ENCODE assay signal across 1 cellular context in the genomic region with DNA sequence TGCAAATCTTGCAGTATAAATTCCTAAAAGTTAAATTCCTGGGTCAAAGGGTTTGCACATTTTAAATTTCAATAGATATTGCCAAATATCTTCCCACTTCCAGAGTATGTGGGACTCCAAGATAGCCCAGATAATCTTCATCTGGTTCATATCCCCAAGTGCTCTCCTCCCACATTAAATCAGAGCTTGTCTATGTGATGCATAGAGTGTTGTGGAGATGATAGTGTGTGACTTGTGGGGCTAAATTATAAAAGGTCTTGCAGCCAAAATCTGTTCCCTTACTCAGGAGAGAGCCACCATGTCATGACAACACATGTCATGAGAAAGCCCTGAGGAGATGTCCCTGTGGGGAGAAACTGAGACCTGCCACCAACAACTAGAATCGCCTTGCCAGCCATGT.
TF ChIP-seq lines count a peak whose summit lies in the region.

No MANE protein-coding gene starts in this region.

TF ChIP-seq in K562, 482 proteins besides CTCF, POLR2A, EP300 and RAD21 (continued from another document):
- TF ChIP-seq, protein P1, sequence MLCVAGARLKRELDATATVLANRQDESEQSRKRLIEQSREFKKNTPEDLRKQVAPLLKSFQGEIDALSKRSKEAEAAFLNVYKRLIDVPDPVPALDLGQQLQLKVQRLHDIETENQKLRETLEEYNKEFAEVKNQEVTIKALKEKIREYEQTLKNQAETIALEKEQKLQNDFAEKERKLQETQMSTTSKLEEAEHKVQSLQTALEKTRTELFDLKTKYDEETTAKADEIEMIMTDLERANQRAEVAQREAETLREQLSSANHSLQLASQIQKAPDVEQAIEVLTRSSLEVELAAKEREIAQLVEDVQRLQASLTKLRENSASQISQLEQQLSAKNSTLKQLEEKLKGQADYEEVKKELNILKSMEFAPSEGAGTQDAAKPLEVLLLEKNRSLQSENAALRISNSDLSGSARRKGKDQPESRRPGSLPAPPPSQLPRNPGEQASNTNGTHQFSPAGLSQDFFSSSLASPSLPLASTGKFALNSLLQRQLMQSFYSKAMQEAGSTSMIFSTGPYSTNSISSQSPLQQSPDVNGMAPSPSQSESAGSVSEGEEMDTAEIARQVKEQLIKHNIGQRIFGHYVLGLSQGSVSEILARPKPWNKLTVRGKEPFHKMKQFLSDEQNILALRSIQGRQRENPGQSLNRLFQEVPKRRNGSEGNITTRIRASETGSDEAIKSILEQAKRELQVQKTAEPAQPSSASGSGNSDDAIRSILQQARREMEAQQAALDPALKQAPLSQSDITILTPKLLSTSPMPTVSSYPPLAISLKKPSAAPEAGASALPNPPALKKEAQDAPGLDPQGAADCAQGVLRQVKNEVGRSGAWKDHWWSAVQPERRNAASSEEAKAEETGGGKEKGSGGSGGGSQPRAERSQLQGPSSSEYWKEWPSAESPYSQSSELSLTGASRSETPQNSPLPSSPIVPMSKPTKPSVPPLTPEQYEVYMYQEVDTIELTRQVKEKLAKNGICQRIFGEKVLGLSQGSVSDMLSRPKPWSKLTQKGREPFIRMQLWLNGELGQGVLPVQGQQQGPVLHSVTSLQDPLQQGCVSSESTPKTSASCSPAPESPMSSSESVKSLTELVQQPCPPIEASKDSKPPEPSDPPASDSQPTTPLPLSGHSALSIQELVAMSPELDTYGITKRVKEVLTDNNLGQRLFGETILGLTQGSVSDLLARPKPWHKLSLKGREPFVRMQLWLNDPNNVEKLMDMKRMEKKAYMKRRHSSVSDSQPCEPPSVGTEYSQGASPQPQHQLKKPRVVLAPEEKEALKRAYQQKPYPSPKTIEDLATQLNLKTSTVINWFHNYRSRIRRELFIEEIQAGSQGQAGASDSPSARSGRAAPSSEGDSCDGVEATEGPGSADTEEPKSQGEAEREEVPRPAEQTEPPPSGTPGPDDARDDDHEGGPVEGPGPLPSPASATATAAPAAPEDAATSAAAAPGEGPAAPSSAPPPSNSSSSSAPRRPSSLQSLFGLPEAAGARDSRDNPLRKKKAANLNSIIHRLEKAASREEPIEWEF (CRISPR knock-in tag; IDR thresholded peaks at IDR 0.05) = no peak
- TF ChIP-seq SIN3A (IDR thresholded peaks at IDR 0.05; ENCODE audit: borderline replicate concordance in 2 of 2, control insufficient read depth in 1 of 2, low read depth in 2 of 2, low read length in 2 of 2) = no peak
- TF ChIP-seq, protein P2, sequence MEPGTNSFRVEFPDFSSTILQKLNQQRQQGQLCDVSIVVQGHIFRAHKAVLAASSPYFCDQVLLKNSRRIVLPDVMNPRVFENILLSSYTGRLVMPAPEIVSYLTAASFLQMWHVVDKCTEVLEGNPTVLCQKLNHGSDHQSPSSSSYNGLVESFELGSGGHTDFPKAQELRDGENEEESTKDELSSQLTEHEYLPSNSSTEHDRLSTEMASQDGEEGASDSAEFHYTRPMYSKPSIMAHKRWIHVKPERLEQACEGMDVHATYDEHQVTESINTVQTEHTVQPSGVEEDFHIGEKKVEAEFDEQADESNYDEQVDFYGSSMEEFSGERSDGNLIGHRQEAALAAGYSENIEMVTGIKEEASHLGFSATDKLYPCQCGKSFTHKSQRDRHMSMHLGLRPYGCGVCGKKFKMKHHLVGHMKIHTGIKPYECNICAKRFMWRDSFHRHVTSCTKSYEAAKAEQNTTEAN (CRISPR knock-in tag; IDR thresholded peaks at IDR 0.05) = no peak
- no peak for TF ChIP-seq GATAD2B (IDR thresholded peaks at IDR 0.05; ENCODE audit: borderline replicate concordance)
- TF ChIP-seq, protein P3, sequence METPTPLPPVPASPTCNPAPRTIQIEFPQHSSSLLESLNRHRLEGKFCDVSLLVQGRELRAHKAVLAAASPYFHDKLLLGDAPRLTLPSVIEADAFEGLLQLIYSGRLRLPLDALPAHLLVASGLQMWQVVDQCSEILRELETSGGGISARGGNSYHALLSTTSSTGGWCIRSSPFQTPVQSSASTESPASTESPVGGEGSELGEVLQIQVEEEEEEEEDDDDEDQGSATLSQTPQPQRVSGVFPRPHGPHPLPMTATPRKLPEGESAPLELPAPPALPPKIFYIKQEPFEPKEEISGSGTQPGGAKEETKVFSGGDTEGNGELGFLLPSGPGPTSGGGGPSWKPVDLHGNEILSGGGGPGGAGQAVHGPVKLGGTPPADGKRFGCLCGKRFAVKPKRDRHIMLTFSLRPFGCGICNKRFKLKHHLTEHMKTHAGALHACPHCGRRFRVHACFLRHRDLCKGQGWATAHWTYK (CRISPR knock-in tag; IDR thresholded peaks at IDR 0.05) = no peak
- TF ChIP-seq ZNF217 (CRISPR knock-in tag; IDR thresholded peaks at IDR 0.05) = no peak
- TF ChIP-seq ETV5 (CRISPR knock-in tag; IDR thresholded peaks at IDR 0.05; ENCODE audit: low read depth) = no peak
- TF ChIP-seq, protein P4, sequence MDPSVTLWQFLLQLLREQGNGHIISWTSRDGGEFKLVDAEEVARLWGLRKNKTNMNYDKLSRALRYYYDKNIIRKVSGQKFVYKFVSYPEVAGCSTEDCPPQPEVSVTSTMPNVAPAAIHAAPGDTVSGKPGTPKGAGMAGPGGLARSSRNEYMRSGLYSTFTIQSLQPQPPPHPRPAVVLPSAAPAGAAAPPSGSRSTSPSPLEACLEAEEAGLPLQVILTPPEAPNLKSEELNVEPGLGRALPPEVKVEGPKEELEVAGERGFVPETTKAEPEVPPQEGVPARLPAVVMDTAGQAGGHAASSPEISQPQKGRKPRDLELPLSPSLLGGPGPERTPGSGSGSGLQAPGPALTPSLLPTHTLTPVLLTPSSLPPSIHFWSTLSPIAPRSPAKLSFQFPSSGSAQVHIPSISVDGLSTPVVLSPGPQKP (CRISPR knock-in tag; IDR thresholded peaks at IDR 0.05) = no peak
- TF ChIP-seq TAF7 (tag; IDR thresholded peaks at IDR 0.05) = no peak
- no peak for TF ChIP-seq IFI16 (CRISPR knock-in tag; IDR thresholded peaks at IDR 0.05)
- peak; percentile 26; the same call in 1 of the 2 replicates for TF ChIP-seq TEAD4 (IDR thresholded peaks at IDR 0.05; ENCODE audit: low read length)
- TF ChIP-seq TEAD4 (CRISPR knock-in tag; IDR thresholded peaks at IDR 0.05; ENCODE audit: borderline replicate concordance) = no peak
- no peak for TF ChIP-seq ZNF184 (CRISPR knock-in tag; IDR thresholded peaks at IDR 0.05)
- TF ChIP-seq RCOR1 (IDR thresholded peaks at IDR 0.05; ENCODE audit: borderline replicate concordance in 1 of 2, low read depth in 2 of 2, low read length in 2 of 2) = peak in 1 of 2 experiments; percentile 30; a peak in 1 of 4 replicates
- no peak for TF ChIP-seq BCOR (IDR thresholded peaks at IDR 0.05)
- TF ChIP-seq POLR2AphosphoS2 (IDR thresholded peaks at IDR 0.05; ENCODE audit: low read length) = no peak
- TF ChIP-seq, protein P5, sequence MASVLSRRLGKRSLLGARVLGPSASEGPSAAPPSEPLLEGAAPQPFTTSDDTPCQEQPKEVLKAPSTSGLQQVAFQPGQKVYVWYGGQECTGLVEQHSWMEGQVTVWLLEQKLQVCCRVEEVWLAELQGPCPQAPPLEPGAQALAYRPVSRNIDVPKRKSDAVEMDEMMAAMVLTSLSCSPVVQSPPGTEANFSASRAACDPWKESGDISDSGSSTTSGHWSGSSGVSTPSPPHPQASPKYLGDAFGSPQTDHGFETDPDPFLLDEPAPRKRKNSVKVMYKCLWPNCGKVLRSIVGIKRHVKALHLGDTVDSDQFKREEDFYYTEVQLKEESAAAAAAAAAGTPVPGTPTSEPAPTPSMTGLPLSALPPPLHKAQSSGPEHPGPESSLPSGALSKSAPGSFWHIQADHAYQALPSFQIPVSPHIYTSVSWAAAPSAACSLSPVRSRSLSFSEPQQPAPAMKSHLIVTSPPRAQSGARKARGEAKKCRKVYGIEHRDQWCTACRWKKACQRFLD (CRISPR knock-in tag; IDR thresholded peaks at IDR 0.05) = no peak
- TF ChIP-seq CCNT2 (IDR thresholded peaks at IDR 0.05; ENCODE audit: borderline replicate concordance, extremely low read depth, insufficient read length, low read depth, low read length) = no peak
- TF ChIP-seq, protein P6, sequence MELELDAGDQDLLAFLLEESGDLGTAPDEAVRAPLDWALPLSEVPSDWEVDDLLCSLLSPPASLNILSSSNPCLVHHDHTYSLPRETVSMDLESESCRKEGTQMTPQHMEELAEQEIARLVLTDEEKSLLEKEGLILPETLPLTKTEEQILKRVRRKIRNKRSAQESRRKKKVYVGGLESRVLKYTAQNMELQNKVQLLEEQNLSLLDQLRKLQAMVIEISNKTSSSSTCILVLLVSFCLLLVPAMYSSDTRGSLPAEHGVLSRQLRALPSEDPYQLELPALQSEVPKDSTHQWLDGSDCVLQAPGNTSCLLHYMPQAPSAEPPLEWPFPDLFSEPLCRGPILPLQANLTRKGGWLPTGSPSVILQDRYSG (tag; conservative IDR thresholded peaks at IDR 0.05; ENCODE audit: low read depth) = no peak
- TF ChIP-seq MCM3 (IDR thresholded peaks at IDR 0.05) = no peak
- no peak for TF ChIP-seq BDP1 (IDR thresholded peaks at IDR 0.05; ENCODE audit: insufficient read depth, insufficient read length)
- no peak for TF ChIP-seq TEAD2 (tag; IDR thresholded peaks at IDR 0.05)
- TF ChIP-seq RBM17 (IDR thresholded peaks at IDR 0.05; ENCODE audit: borderline replicate concordance, low read depth, low read length) = no peak
- TF ChIP-seq KDM1A (IDR thresholded peaks at IDR 0.05) = peak; percentile 56 to 60; a peak in 3 of 4 replicates
- no peak for TF ChIP-seq SMARCB1 (IDR thresholded peaks at IDR 0.05; ENCODE audit: insufficient read length, low read depth)
- no peak for TF ChIP-seq KLF16 (IDR thresholded peaks at IDR 0.05)
- no peak for TF ChIP-seq KDM5B (IDR thresholded peaks at IDR 0.05; ENCODE audit: insufficient replicate concordance, low read depth, low read length)
- no peak for TF ChIP-seq ATF1 (CRISPR knock-in tag; IDR thresholded peaks at IDR 0.05)
- TF ChIP-seq ATF1 (tag; IDR thresholded peaks at IDR 0.05) = no peak
- no peak for TF ChIP-seq ZBTB1 (CRISPR knock-in tag; IDR thresholded peaks at IDR 0.05; ENCODE audit: borderline replicate concordance, low read depth)
- no peak for TF ChIP-seq SMAD2 (IDR thresholded peaks at IDR 0.05; ENCODE audit: low read depth, low read length)
- no peak for TF ChIP-seq SRSF3 (IDR thresholded peaks at IDR 0.05; ENCODE audit: insufficient read depth, low read length)
- TF ChIP-seq ZNF830 (CRISPR knock-in tag; IDR thresholded peaks at IDR 0.05) = no peak
